In genomic region chr19:17751103-17751911, GRCh38 we compare ENCODE assay signal across 1 cellular context.
TF ChIP-seq lines count a peak whose summit lies in the region.

Gene FCHO1 (plus strand): TSS chr19:17751477. CDS start chr19:17755165, 3,688 bp downstream.

TF ChIP-seq in GM12878, 131 proteins besides CTCF, POLR2A, EP300 and RAD21 (continued from another document):
- TF ChIP-seq ASH2L (IDR thresholded peaks at IDR 0.05; ENCODE audit: borderline replicate concordance, low read depth) (no peak), ZNF274 (IDR thresholded peaks at IDR 0.05; ENCODE audit: insufficient read depth, insufficient read length) (no peak), RAD51 (IDR thresholded peaks at IDR 0.05) (peak; percentile 50), NFXL1 (IDR thresholded peaks at IDR 0.05; ENCODE audit: borderline replicate concordance) (no peak), NFYA (IDR thresholded peaks at IDR 0.05; ENCODE audit: borderline replicate concordance, low read depth, low read length) (no peak), ZNF24 (IDR thresholded peaks at IDR 0.05) (0 out of 2 replicates have a peak, but pooled peaks have one; percentile 20), ZNF687 (IDR thresholded peaks at IDR 0.05) (peak; percentile 88), BCL11A (IDR thresholded peaks at IDR 0.05; ENCODE audit: low read depth, low read length) (peak; percentile 47; the same call in 1 of the 2 replicates), ZBTB33 (IDR thresholded peaks at IDR 0.05) (no peak), MTA3 (IDR thresholded peaks at IDR 0.05; ENCODE audit: borderline replicate concordance, low read length) (no peak), CEBPB (IDR thresholded peaks at IDR 0.05; ENCODE audit: borderline replicate concordance in 1 of 2, low read depth in 2 of 2, low read length in 2 of 2) (no peak), CBX3 (IDR thresholded peaks at IDR 0.05; ENCODE audit: borderline replicate concordance, low read depth) (no peak)
